ENCODE assay signal across 8 cellular contexts in the genomic region with DNA sequence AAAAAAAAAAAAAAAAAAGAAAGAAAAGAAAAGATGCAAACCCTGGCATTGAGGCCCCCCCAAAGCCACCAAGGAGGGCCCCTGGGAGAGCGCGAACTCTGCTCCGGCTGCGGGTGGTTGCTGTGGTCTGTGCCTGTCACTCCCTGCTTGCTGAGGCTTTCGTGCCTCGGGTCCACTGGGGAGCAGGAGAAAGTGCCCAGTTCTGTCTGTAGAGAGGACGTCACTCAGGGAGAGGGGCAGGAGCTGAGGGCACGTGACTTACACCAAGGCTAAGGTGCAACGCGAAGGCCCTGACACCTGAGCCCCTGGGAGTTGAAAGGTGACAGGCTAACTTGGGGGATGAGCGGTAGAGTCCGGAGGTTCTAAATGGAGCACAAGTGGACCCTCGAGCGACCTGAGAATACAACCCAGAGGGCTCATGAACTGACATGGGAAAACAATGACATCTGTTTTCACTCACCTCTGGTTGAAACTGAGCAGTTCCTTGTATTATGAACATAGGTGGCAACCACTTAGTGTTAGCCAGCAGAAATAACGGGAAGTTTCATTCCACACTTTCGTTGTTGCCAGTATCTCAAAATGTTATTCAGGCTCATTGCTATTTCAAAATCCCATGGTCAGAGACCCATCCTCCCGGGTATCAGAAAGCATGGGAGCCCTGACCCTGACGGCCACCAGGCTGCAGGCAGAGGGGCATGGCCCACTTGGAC.
DNase-seq lines count a peak whose midpoint lies in the region; ATAC-seq, FAIRE-seq and TF ChIP-seq lines count a peak whose summit lies in the region.

No MANE protein-coding gene starts in this region.

- H3K9me2 ChIP-seq in GM23248 (ENCODE audit: insufficient read depth) = no peaks in the 10 kb centered on the region

- H3K27ac ChIP-seq in GM23248 (peak overlapping the region; percentile 67), gastroesophageal sphincter (peak overlapping the region in 2 of 4 donors; percentile 31 to 51)

- no peaks in the 10 kb centered on the region for H4K20me1 ChIP-seq in GM23248 (ENCODE audit: insufficient read depth)

- ATAC-seq in gastroesophageal sphincter = peak; percentile 4

- in situ Hi-C loops in GM13977 (cut with MboI; ENCODE audit: low pct_unique_long_range_greater_than_20kb, low sequenced_read_pairs, unreplicated experiment) (loop anchor here (10.0 kb wide), 1 partner anchor 257 kb away; no protein-coding TSS in a partner anchor), GM23248 (cut with MboI) (no loop called here)

- H3K36me3 ChIP-seq in GM23248 (ENCODE audit: low read depth) (no peaks in the 10 kb centered on the region), NT2/D1 (ENCODE audit: insufficient read depth, insufficient read length, low read length) (no peaks in the 10 kb centered on the region), gastroesophageal sphincter (no peaks in the 10 kb centered on the region)

- H3K4me1 ChIP-seq in GM23248 (ENCODE audit: insufficient read depth) = peaks cover 13% of the 10 kb centered on the region
- H3K4me1 ChIP-seq in NT2/D1 (ENCODE audit: insufficient read depth, insufficient read length) = peaks cover 2% of the 10 kb centered on the region
- H3K4me1 ChIP-seq in gastroesophageal sphincter = peaks cover 0 to 7% (median 0%) of the 10 kb centered on the region in 3 donors

- H3K79me2 ChIP-seq in GM23248 (ENCODE audit: insufficient read depth) = no peaks in the 10 kb centered on the region

- no peak for TF ChIP-seq CTCF in GM13977 (IDR thresholded peaks at IDR 0.05; ENCODE audit: extremely low read depth, insufficient read depth, missing control alignments)
- TF ChIP-seq CTCF in gastroesophageal sphincter (IDR thresholded peaks at IDR 0.05) = no peak
- TF ChIP-seq CTCF in D721Med (IDR thresholded peaks at IDR 0.05; ENCODE audit: insufficient read depth, missing control alignments) = no peak

- peak overlapping the region; percentile 65 for H3K4me3 ChIP-seq in GM23248
- H3K4me3 ChIP-seq in NT2/D1 (ENCODE audit: insufficient read length, low read depth) = no peak overlapping the region
- no peak overlapping the region for H3K4me3 ChIP-seq in gastroesophageal sphincter

- no peak for TF ChIP-seq POLR2A in gastroesophageal sphincter (IDR thresholded peaks at IDR 0.05)

- H3K9ac ChIP-seq in GM23248 (peak overlapping the region; percentile 74), NT2/D1 (ENCODE audit: insufficient read length, low read depth) (peak overlapping the region; percentile 42)

- peak overlapping the region; percentile 67 for H2AFZ ChIP-seq in GM23248

- WGBS in GM23248 (ENCODE audit: low coverage in 1 of 2, low lambda C conversion rate in 2 of 2, missing lambda C conversion rate in 2 of 2), 2 experiments = 61 to 64% methylated on average over 18 of the region's 18 CpGs
- 76 to 94% methylated on average over 3 to 7 of the region's 18 CpGs for WGBS in gastroesophageal sphincter (ENCODE audit: low coverage in 1 of 2), 2 donors

- FAIRE-seq in RCC 7860 (lab: Jason Lieb, UNC) = no peak
- no peak for FAIRE-seq in D721Med (lab: Jason Lieb, UNC)

- peak overlapping the region; percentile 94 for H3K4me2 ChIP-seq in GM23248 (ENCODE audit: unreplicated experiment)

- no peak for TF ChIP-seq EP300 in gastroesophageal sphincter (IDR thresholded peaks at IDR 0.05)

- H3K27me3 ChIP-seq in GM23248 (replicated peaks; ENCODE audit: insufficient read depth) = no peaks in the 10 kb centered on the region
- H3K27me3 ChIP-seq in NT2/D1 (ENCODE audit: insufficient read depth, insufficient read length) = no peaks in the 10 kb centered on the region
- peaks cover 4% of the 10 kb centered on the region for H3K27me3 ChIP-seq in gastroesophageal sphincter

- H3F3A ChIP-seq in GM23248 (ENCODE audit: insufficient read depth) = peaks cover 14% of the 10 kb centered on the region; the same call in 1 of the 2 replicates

- peak; percentile 53 for DNase-seq in GM13977 (ENCODE audit: low spot score)
- DNase-seq in GM23248 = no peak
- DNase-seq in NT2/D1 (ENCODE audit: low read depth, low spot score) = no peak
- DNase-seq in RCC 7860 (ENCODE audit: low spot score) = no peak
- no peak for DNase-seq in D721Med (ENCODE audit: insufficient read length, low spot score)
- no peak for DNase-seq in NCI-H187 (lab: John Stamatoyannopoulos, UW)
- no peak for DNase-seq in HCEC 1CT

- H3K9me3 ChIP-seq in GM23248 (ENCODE audit: low read depth) (no peaks in the 10 kb centered on the region), NT2/D1 (ENCODE audit: insufficient read depth, low read length) (no peaks in the 10 kb centered on the region), gastroesophageal sphincter (no peaks in the 10 kb centered on the region)
